In genomic region chr5:1553642-1554409, GRCh38 we compare ENCODE assay signal across 1 cellular context.
TF ChIP-seq lines count a peak whose summit lies in the region.

No MANE protein-coding gene starts in this region.

TF ChIP-seq in HepG2, 621 proteins besides CTCF, POLR2A, EP300 and RAD21 (continued from another document):
- peak; percentile 6; the same call in 1 of the 2 replicates for TF ChIP-seq ZNF687 (CRISPR knock-in tag; IDR thresholded peaks at IDR 0.05)
